ENCODE assay signal across 1 cellular context in genomic region chr14:91021991-91022621, GRCh38.
TF ChIP-seq lines count a peak whose summit lies in the region.

No MANE protein-coding gene starts in this region.

TF ChIP-seq in WTC11, 78 proteins besides CTCF, POLR2A, EP300 and RAD21 (continued from another document):
- TF ChIP-seq ZMAT4 (CRISPR knock-in tag; IDR thresholded peaks at IDR 0.05): no peak
- no peak for TF ChIP-seq OVOL2 (CRISPR knock-in tag; IDR thresholded peaks at IDR 0.05; ENCODE audit: borderline replicate concordance)
- TF ChIP-seq ZNF138 (CRISPR knock-in tag; conservative IDR thresholded peaks at IDR 0.05): no peak
